ENCODE assay signal across 8 cellular contexts in genomic region chr1:75725861-75726361, GRCh38. TPM values are rescaled to one million over a fixed set of nuclear protein-coding genes. Genes with fewer than 3 reads are reported as not detected.
DNase-seq lines count a peak whose midpoint lies in the region; ATAC-seq and TF ChIP-seq lines count a peak whose summit lies in the region.

No MANE protein-coding gene starts in this region.

- no peak overlapping the region for H2AK9ac ChIP-seq in IMR-90 (replicated peaks; ENCODE audit: low read depth, low read length, poor library complexity)

- no peak overlapping the region for H2AFZ ChIP-seq in IMR-90 (replicated peaks; ENCODE audit: low read length, poor library complexity)

- in situ Hi-C loops in IMR-90 (cut with MboI; ENCODE audit: low sequenced_read_pairs), result loop anchor here (10.0 kb wide), 1 partner anchor 59 kb away; the partner anchor contains the start of gene RABGGTB

- H2BK120ac ChIP-seq in IMR-90 (ENCODE audit: low read depth, low read length), result no peak overlapping the region

- intact Hi-C loops in IMR-90 (cut with micrococcal nuclease) (no loop called here), posterior vena cava (cut with DNase I) (loop anchor here in 1 of 2 donors (10.0 kb wide), 1 partner anchor 49 kb away; no protein-coding TSS in a partner anchor)

- no peak overlapping the region for H4K5ac ChIP-seq in IMR-90 (ENCODE audit: low read depth, low read length)

- H3K27ac Mint-ChIP-seq in brain, result peak overlapping the region; percentile 81 to 99 (median 98)

- 58% methylated on average over 4 of the region's 11 CpGs; no CpG with 5 or more reads in 1 of the 2 experiments for WGBS in IMR-90 (ENCODE audit: extremely low coverage in 2 of 2, insufficient read length in 1 of 2), 2 experiments

- TF ChIP-seq RAD21 in IMR-90 (IDR thresholded peaks at IDR 0.05; ENCODE audit: low read length), result no peak

- dilution Hi-C loops in IMR-90 (cut with HindIII; ENCODE audit: low sequenced_read_pairs, unreplicated experiment), result no loop called here

- H3K9ac ChIP-seq in BLaER1 treated with 17β-estradiol and CSF1 and Interleukin-3, amounts not matched to agents 10 nM and 100 nM, result peak overlapping the region; percentile 86 to 96 (median 95)
- H3K9ac ChIP-seq in IMR-90 (ENCODE audit: low read depth, low read length), result peak overlapping the region; percentile 38; the same call in 1 of the 2 replicates

- H3K9me1 ChIP-seq in IMR-90 (ENCODE audit: insufficient read depth, low read length), result 0 out of 2 replicates have a peak, but pooled peaks cover 4% of the 10 kb centered on the region

- H3K56ac ChIP-seq in IMR-90 (ENCODE audit: extremely low read depth, insufficient read depth, low read length), result no peak overlapping the region

- H3K4ac ChIP-seq in IMR-90 (ENCODE audit: low read depth, low read length), result no peak overlapping the region

- peaks cover 4 to 39% of the 10 kb centered on the region in 2 experiments; a peak in 3 of 4 replicates for H3K79me1 ChIP-seq in IMR-90 (ENCODE audit: low read depth in 1 of 2, low read length in 2 of 2)

- TF ChIP-seq CTCF in IMR-90 (conservative IDR thresholded peaks at IDR 0.05; ENCODE audit: low read depth, low read length) (no peak), brain (conservative IDR thresholded peaks at IDR 0.05) (no peak)

- H3K14ac ChIP-seq in IMR-90 (replicated peaks; ENCODE audit: low read depth, low read length), result no peak overlapping the region

- peaks cover 0 to 34% (median 7%) of the 10 kb centered on the region in 11 experiments; a peak in 10 of 22 replicates for H4K20me1 ChIP-seq in BLaER1 treated with 17β-estradiol and CSF1 and Interleukin-3, amounts not matched to agents 10 nM and 100 nM
- no peaks in the 10 kb centered on the region; the same call in 1 of the 2 replicates for H4K20me1 ChIP-seq in IMR-90 (ENCODE audit: insufficient read depth, low read length)

- H2AK5ac ChIP-seq in IMR-90 (ENCODE audit: low read depth, low read length), result no peak overlapping the region

- H3K4me1 Mint-ChIP-seq in brain, result peaks cover 44% of the 10 kb centered on the region

- H3K9me3 ChIP-seq in BLaER1 treated with 17β-estradiol and CSF1 and Interleukin-3, amounts not matched to agents 10 nM and 100 nM (replicated peaks in 1 of 11), result no peaks in the 10 kb centered on the region
- H3K9me3 ChIP-seq in IMR-90 (ENCODE audit: control insufficient read depth, insufficient read depth, low read length), result no peaks in the 10 kb centered on the region

- H3K23ac ChIP-seq in IMR-90 (ENCODE audit: low read depth, low read length), result no peak overlapping the region

- H3K18ac ChIP-seq in IMR-90 (ENCODE audit: low read depth, low read length), result no peak overlapping the region

- no peak overlapping the region for H2BK5ac ChIP-seq in IMR-90 (ENCODE audit: low read depth, low read length, poor library complexity, severe bottlenecking)

- peak overlapping the region; percentile 5 to 96 (median 95); a peak in 21 of 22 replicates for H3K27ac ChIP-seq in BLaER1 treated with 17β-estradiol and CSF1 and Interleukin-3, amounts not matched to agents 10 nM and 100 nM
- H3K27ac ChIP-seq in IMR-90 (ENCODE audit: insufficient read depth, low read length), result no peak overlapping the region

- POLR2A ChIA-PET in IMR-90 (lab: Charles Lee; ENCODE audit: unreplicated experiment), result no interaction called here

- H3K27me3 Mint-ChIP-seq in brain, result peaks cover 15% of the 10 kb centered on the region

- H3K4me1 ChIP-seq in BLaER1 treated with 17β-estradiol and CSF1 and Interleukin-3, amounts not matched to agents 10 nM and 100 nM, result peaks cover 27 to 39% (median 35%) of the 10 kb centered on the region in 10 experiments
- peaks cover 2% of the 10 kb centered on the region; the same call in 1 of the 2 replicates for H3K4me1 ChIP-seq in IMR-90 (ENCODE audit: control insufficient read depth, insufficient read depth, low read length)

- peaks cover 3% of the 10 kb centered on the region for H3K36me3 Mint-ChIP-seq in brain

- TF ChIP-seq POLR2A in IMR-90 (IDR thresholded peaks at IDR 0.05; ENCODE audit: low read depth, low read length), result no peak

- TSS peak; percentile 39 for BruUV-seq in IMR-90 (replicated peaks; lab: Mats Ljungman, UMichigan)

- peaks cover 0 to 3% (median 0%) of the 10 kb centered on the region in 5 experiments for H3K9me3 Mint-ChIP-seq in brain

- peak overlapping the region; percentile 74 to 98 (median 90) for H3K4me3 ChIP-seq in BLaER1 treated with 17β-estradiol and CSF1 and Interleukin-3, amounts not matched to agents 10 nM and 100 nM
- H3K4me3 ChIP-seq in IMR-90 (ENCODE audit: insufficient read depth, low read depth, low read length), result peak overlapping the region; percentile 96

- no peaks in the 10 kb centered on the region for H3K27me3 ChIP-seq in BLaER1 treated with 17β-estradiol and CSF1 and Interleukin-3, amounts not matched to agents 10 nM and 100 nM
- no peaks in the 10 kb centered on the region for H3K27me3 ChIP-seq in IMR-90 (ENCODE audit: control insufficient read depth, insufficient read depth, low read length)

- no peak overlapping the region for H2BK15ac ChIP-seq in IMR-90 (ENCODE audit: low read depth, low read length)

- DNase-seq in IMR-90, result no peak
- peak; percentile 59 for DNase-seq in mucosa of gallbladder (ENCODE audit: low spot score)
- no peak for DNase-seq in posterior vena cava (ENCODE audit: low spot score)
- no peak for DNase-seq in NCI-H524 (lab: John Stamatoyannopoulos, UW)
- no peak for DNase-seq in SK-N-DZ (ENCODE audit: low spot score)

- ATAC-seq in IMR-90 (ENCODE audit: low read depth) (no peak), GM19035 (IDR thresholded peaks at IDR 0.05; ENCODE audit: unreplicated experiment) (no peak)

- peak overlapping the region; percentile 97 to 100 (median 99) for H3K4me3 Mint-ChIP-seq in brain

- peaks cover 5 to 35% (median 18%) of the 10 kb centered on the region in 11 experiments; a peak in 19 of 22 replicates for H3K36me3 ChIP-seq in BLaER1 treated with 17β-estradiol and CSF1 and Interleukin-3, amounts not matched to agents 10 nM and 100 nM
- H3K36me3 ChIP-seq in IMR-90 (ENCODE audit: control insufficient read depth, insufficient read depth, low read length), result no peaks in the 10 kb centered on the region

- CTCF ChIA-PET in IMR-90 (lab: Yijun Ruan, JAX), result no interaction called here

- no peak overlapping the region for H4K91ac ChIP-seq in IMR-90 (ENCODE audit: insufficient read depth, low read depth, low read length)

- no peak overlapping the region for H2BK20ac ChIP-seq in IMR-90 (ENCODE audit: low read depth, low read length)

- H4K8ac ChIP-seq in IMR-90 (ENCODE audit: low read depth in 2 of 2, low read length in 2 of 2), result no peak overlapping the region; a peak in 1 of 4 replicates

- H3K4me2 ChIP-seq in BLaER1 treated with 17β-estradiol and CSF1 and Interleukin-3, amounts not matched to agents 10 nM and 100 nM, result peak overlapping the region; percentile 72 to 98 (median 87)
- peak overlapping the region; percentile 87 for H3K4me2 ChIP-seq in IMR-90 (ENCODE audit: low read depth, low read length)

TF ChIP-seq in IMR-90, 13 proteins besides CTCF, POLR2A, EP300 and RAD21:
- no peak for TF ChIP-seq MAFK (IDR thresholded peaks at IDR 0.05; ENCODE audit: low read depth, low read length)
- TF ChIP-seq, protein P1, sequence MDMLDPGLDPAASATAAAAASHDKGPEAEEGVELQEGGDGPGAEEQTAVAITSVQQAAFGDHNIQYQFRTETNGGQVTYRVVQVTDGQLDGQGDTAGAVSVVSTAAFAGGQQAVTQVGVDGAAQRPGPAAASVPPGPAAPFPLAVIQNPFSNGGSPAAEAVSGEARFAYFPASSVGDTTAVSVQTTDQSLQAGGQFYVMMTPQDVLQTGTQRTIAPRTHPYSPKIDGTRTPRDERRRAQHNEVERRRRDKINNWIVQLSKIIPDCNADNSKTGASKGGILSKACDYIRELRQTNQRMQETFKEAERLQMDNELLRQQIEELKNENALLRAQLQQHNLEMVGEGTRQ (IDR thresholded peaks at IDR 0.05; ENCODE audit: low read depth, low read length), result no peak
- no peak for TF ChIP-seq MXI1 (IDR thresholded peaks at IDR 0.05; ENCODE audit: borderline replicate concordance, low read depth, low read length)
- no peak for TF ChIP-seq CEBPB (IDR thresholded peaks at IDR 0.05; ENCODE audit: low read depth, low read length)
- no peak for TF ChIP-seq CHD1 (IDR thresholded peaks at IDR 0.05; ENCODE audit: low read depth, low read length)
- TF ChIP-seq, protein P2, sequence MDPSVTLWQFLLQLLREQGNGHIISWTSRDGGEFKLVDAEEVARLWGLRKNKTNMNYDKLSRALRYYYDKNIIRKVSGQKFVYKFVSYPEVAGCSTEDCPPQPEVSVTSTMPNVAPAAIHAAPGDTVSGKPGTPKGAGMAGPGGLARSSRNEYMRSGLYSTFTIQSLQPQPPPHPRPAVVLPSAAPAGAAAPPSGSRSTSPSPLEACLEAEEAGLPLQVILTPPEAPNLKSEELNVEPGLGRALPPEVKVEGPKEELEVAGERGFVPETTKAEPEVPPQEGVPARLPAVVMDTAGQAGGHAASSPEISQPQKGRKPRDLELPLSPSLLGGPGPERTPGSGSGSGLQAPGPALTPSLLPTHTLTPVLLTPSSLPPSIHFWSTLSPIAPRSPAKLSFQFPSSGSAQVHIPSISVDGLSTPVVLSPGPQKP (IDR thresholded peaks at IDR 0.05; ENCODE audit: borderline replicate concordance, low read depth, low read length), result no peak
- no peak for TF ChIP-seq NFE2L2 (IDR thresholded peaks at IDR 0.05; ENCODE audit: low read depth, low read length)

RNA-seq across cellular contexts. Expression of gene ACADM, which starts 1.4 kb away (rescaled TPM):
- total RNA-seq in IMR-90 (2012; rRNA removed), result 8.6 and 21.9 TPM in 2 replicates
- 15.1 and 18.5 TPM in 2 replicates for polyA plus RNA-seq in IMR-90 (2012; rRNA removed)
- 3.2 and 4.0 TPM in 2 replicates for polyA plus RNA-seq in IMR-90 (2012; cell fraction: cytosol; rRNA removed)
- polyA plus RNA-seq in IMR-90 (2012; cell fraction: nucleus; rRNA removed; ENCODE audit: low replicate concordance), result 1.4 and 12.5 TPM in 2 replicates
- 29.1 TPM for polyA plus RNA-seq in brain (ENCODE audit: insufficient read depth, low read depth, low replicate concordance)
- 49.3 TPM for total RNA-seq in mucosa of gallbladder
- total RNA-seq in posterior vena cava, result 10 to 100 TPM; 33.4 to 38.1 TPM
- 74.3 and 77.8 TPM in 2 replicates for polyA plus RNA-seq in SK-N-DZ (2014; cell fraction: cytosol; rRNA removed)
- polyA plus RNA-seq in SK-N-DZ (2014; cell fraction: nucleus; rRNA removed), result 62.9 and 66.0 TPM in 2 replicates
